Comparison of ENCODE assay signal across 8 cellular contexts in the genomic region with DNA sequence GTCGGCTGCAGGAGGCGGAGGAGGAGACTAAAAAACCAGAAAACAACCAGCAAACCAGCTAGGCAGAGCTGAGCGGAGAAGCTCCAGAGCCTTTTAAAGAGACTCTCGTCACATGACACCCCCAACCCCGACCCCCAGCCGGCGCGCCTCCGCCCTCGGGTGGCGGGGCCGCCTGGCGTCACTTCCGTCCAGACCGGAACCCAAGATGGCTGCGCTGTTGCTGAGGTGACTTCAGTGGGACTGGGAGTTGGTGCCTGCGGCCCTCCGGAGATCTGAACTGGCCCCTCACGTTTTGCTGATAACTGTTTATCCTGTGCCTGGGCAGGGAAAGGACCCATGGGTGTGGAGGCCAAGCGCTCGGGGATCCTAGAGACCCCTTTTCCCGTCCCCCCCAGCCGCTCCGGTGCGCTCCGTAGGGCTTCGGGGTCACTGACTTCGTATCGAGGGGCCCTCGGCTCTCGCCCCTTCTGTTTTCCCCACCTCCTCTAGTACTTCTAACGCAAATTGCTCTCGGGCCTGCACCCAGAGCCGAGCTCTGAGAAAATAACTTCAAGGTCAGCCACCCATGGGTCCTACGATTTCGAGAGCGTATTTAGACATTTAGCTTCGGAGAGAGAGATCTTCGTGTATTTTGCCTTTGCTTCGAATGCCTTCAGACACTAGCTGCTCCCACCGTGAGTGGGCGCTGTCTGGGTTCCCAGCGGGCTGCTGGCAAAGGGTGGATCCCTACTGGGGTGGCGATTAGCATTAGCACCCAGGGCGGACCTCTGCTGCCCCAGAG. TPM values are rescaled to one million over a fixed set of nuclear protein-coding genes. Genes with fewer than 3 reads are reported as not detected.
DNase-seq lines count a peak whose midpoint lies in the region; ATAC-seq, FAIRE-seq and TF ChIP-seq lines count a peak whose summit lies in the region.

A gene with protein sequence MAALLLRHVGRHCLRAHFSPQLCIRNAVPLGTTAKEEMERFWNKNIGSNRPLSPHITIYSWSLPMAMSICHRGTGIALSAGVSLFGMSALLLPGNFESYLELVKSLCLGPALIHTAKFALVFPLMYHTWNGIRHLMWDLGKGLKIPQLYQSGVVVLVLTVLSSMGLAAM (plus strand): TSS at position 181 of the 781 bp plus-strand sequence. CDS start 25 bp downstream, at position 206.

- H3K4me3 ChIP-seq in right atrium auricular region = peak within 1 kb of the TSS; percentile 74 to 85
- peak within 1 kb of the TSS; percentile 89 for H3K4me3 ChIP-seq in psoas muscle

- ATAC-seq in HG02840 (IDR thresholded peaks at IDR 0.05; ENCODE audit: low FRiP score, unreplicated experiment) (peak; percentile 85), psoas muscle (peak; percentile 99 to 100 (median 99))

- intact Hi-C loops in psoas muscle (cut with DNase I) = loop anchor here in 1 of 2 donors (5.0 kb wide), 2 partner anchors 68 to 87 kb away; a partner anchor contains a TSS

- in situ Hi-C loops in GM13976 (cut with MboI; ENCODE audit: low sequenced_read_pairs, unreplicated experiment) = no loop called here

- peak; percentile 95 for DNase-seq in GM13976 (ENCODE audit: low spot score)
- peak; percentile 84 for DNase-seq in NCI-H1694 (lab: John Stamatoyannopoulos, UW)
- peak; percentile 80 to 94 (median 88) for DNase-seq in T-helper 2 cell
- peak; percentile 93 for DNase-seq in right atrium auricular region (ENCODE audit: low spot score)
- peak; percentile 90 to 94 for DNase-seq in psoas muscle
- DNase-seq in urothelium cell line (ENCODE audit: low spot score) = peak; percentile 95

- H3K27ac ChIP-seq in angular gyrus (ENCODE audit: low read depth, low read length) = peak within 1 kb of the TSS; percentile 99
- peak within 1 kb of the TSS; percentile 95 to 96 for H3K27ac ChIP-seq in right atrium auricular region
- H3K27ac ChIP-seq in psoas muscle = peak within 1 kb of the TSS; percentile 96

- 0% methylated on average over 45 of the region's 45 CpGs for WGBS in psoas muscle, 3 donors

- peak; percentile 20 for TF ChIP-seq CTCF in GM13976 (IDR thresholded peaks at IDR 0.05; ENCODE audit: borderline replicate concordance, control extremely low read depth, extremely low read depth, insufficient read depth, missing control alignments)
- TF ChIP-seq CTCF in right atrium auricular region (IDR thresholded peaks at IDR 0.05) = peak in 1 of 2 donors; percentile 36
- TF ChIP-seq CTCF in psoas muscle (IDR thresholded peaks at IDR 0.05) = peak; percentile 12

- FAIRE-seq in urothelium cell line (lab: Jason Lieb, UNC) = peak; percentile 74

- H3K9me3 ChIP-seq in right atrium auricular region (no peaks in the 10 kb centered on the region), psoas muscle (no peaks in the 10 kb centered on the region)

- no peaks in the 10 kb centered on the region for H3K27me3 ChIP-seq in right atrium auricular region
- H3K27me3 ChIP-seq in psoas muscle (ENCODE audit: insufficient read depth in 3 of 3, low read length in 2 of 3) = no peaks in the 10 kb centered on the region

- H3K36me3 ChIP-seq in right atrium auricular region (no peaks in the 10 kb centered on the region), psoas muscle (ENCODE audit: insufficient read depth in 1 of 2, low read depth in 1 of 2) (peaks cover 0 to 9% of the 10 kb centered on the region in 2 donors)

- H3K4me1 ChIP-seq in right atrium auricular region (peaks cover 0 to 23% of the 10 kb centered on the region in 2 donors), psoas muscle (peaks cover 23% of the 10 kb centered on the region)

RNA-seq across cellular contexts. Expression of the gene that starts here (rescaled TPM):
- total RNA-seq in right atrium auricular region (100 to 1,000 TPM in 1 of 2 donors, 10 to 100 TPM in 1; 37.8 to 151 TPM), psoas muscle (100 to 1,000 TPM; 230 to 354 (median 261) TPM)
- 100 to 1,000 TPM; 183 to 362 (median 220) TPM for polyA plus RNA-seq in psoas muscle

Comparison
In these comparisons a context has a peak if more than half of its experiments do, and no peak if none do; other contexts are left out.
1. Peak in every context shown above with its lines: DNase-seq, ATAC-seq, H3K4me3 ChIP-seq and H3K27ac ChIP-seq.